In genomic region chr2:112764071-112765044, GRCh38 we compare ENCODE assay signal across 8 cellular contexts. TPM values are rescaled to one million over a fixed set of nuclear protein-coding genes. Genes with fewer than 3 reads are reported as not detected.
DNase-seq lines count a peak whose midpoint lies in the region; ATAC-seq lines count a peak whose summit lies in the region.

A gene with protein sequence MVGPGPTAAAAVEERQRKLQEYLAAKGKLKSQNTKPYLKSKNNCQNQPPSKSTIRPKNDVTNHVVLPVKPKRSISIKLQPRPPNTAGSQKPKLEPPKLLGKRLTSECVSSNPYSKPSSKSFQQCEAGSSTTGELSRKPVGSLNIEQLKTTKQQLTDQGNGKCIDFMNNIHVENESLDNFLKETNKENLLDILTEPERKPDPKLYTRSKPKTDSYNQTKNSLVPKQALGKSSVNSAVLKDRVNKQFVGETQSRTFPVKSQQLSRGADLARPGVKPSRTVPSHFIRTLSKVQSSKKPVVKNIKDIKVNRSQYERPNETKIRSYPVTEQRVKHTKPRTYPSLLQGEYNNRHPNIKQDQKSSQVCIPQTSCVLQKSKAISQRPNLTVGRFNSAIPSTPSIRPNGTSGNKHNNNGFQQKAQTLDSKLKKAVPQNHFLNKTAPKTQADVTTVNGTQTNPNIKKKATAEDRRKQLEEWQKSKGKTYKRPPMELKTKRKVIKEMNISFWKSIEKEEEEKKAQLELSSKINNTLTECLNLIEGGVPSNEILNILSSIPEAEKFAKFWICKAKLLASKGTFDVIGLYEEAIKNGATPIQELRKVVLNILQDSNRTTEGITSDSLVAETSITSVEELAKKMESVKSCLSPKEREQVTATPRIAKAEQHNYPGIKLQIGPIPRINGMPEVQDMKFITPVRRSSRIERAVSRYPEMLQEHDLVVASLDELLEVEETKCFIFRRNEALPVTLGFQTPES (minus strand): TSS chr2:112764609. CDS start chr2:112764598, 11 bp downstream.

- peak; percentile 95 for ATAC-seq in GM21367 (IDR thresholded peaks at IDR 0.05; ENCODE audit: unreplicated experiment)
- peak; percentile 97 for ATAC-seq in effector memory CD8-positive, alpha-beta T cell (replicated peaks)

- no peaks in the 10 kb centered on the region for H3K9me3 Mint-ChIP-seq in effector memory CD8-positive, alpha-beta T cell

- no peaks in the 10 kb centered on the region for H3K27me3 Mint-ChIP-seq in effector memory CD8-positive, alpha-beta T cell

- H3K4me3 Mint-ChIP-seq in effector memory CD8-positive, alpha-beta T cell = peak within 1 kb of the TSS; percentile 94 to 99

- DNase-seq in COLO668 (lab: John Stamatoyannopoulos, UW; ENCODE audit: unreplicated experiment) = peak; percentile 96
- DNase-seq in HT1080 (ENCODE audit: low read depth) = peak; percentile 99
- peak; percentile 97 to 98 for DNase-seq in NOMO-1 (lab: John Stamatoyannopoulos, UW; ENCODE audit: unreplicated experiment in 2 of 2)
- DNase-seq in activated CD8-positive, alpha-beta memory T cell treated with anti-CD3 and anti-CD28 coated beads for 24 hours = peak; percentile 95
- DNase-seq in effector memory CD8-positive, alpha-beta T cell = peak; percentile 93 to 95 (median 94)
- DNase-seq in medulla oblongata (ENCODE audit: extremely low spot score) = peak; percentile 98
- peak; percentile 91 to 96 (median 95) for DNase-seq in stimulated activated CD4-positive, alpha-beta T cell treated with anti-CD3 and anti-CD28 coated beads, TNF-alpha, amount 100 ng/mL, for 48 hours (ENCODE audit: low read depth in 3 of 3)

- H3K4me1 Mint-ChIP-seq in effector memory CD8-positive, alpha-beta T cell (ENCODE audit: low read depth in 2 of 2) = peaks cover 21 to 31% of the 10 kb centered on the region in 2 donors

- no peaks in the 10 kb centered on the region for H3K36me3 Mint-ChIP-seq in effector memory CD8-positive, alpha-beta T cell (ENCODE audit: insufficient read depth)

- H3K27ac Mint-ChIP-seq in effector memory CD8-positive, alpha-beta T cell = peak within 1 kb of the TSS; percentile 85 to 91

RNA-seq across cellular contexts. Expression of the gene that starts here (rescaled TPM):
- total RNA-seq in HT1080 (2014; rRNA removed; shearing (Covaris generic)) = 21.1 and 33.7 TPM in 2 replicates
- 33.5 and 42.7 TPM in 2 replicates for polyA plus RNA-seq in HT1080 (2015; cell fraction: cytosol; rRNA removed)
- 41.8 and 45.9 TPM in 2 replicates for polyA plus RNA-seq in HT1080 (2015; cell fraction: nucleus; rRNA removed)

Comparison
In these comparisons a context has a peak if more than half of its experiments do, and no peak if none do; other contexts are left out.
1. Peak in every context shown above with its lines: DNase-seq and ATAC-seq.